21 cellular contexts compared by ENCODE assay signal in the genomic region with DNA sequence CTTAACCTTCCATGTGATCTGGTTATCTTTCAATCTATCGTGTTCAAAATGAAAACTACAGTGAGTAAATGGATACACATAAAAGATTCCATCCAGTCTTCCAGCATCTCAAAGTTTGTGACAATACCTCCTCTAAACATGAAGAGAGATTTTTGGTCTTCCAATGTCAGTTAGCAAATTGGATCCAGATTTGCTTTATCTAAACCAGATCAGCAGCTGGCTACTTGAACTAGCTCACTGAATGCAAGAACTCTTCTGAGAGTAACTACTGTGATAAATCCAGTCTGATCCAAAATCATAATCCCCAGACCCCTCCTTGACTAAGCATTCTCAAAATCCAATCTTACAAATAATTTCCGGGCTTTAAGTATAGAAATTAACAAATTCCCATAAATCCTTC.
"Had no signal": no experiment of that assay in that cellular context is flagged by ENCODE, and none has a peak within 500 bp of the region (broad histone marks: within the 10 kb centered on the region; RNA-seq: fewer than 3 reads in every experiment).

No MANE protein-coding gene starts in this region.

- H3K27me3 Mint-ChIP-seq: naive thymus-derived CD4-positive, alpha-beta T cell; natural killer cell treated with Interleukin-12 subunit alpha and Interleukin-12 subunit beta and Interleukin-15 and Interleukin-18, amount 100 ng/mL, for 72 hours; progenitor cell of endocrine pancreas; stimulated activated naive CD8-positive, alpha-beta T cell treated with anti-CD3 and anti-CD28 coated beads, Interleukin-15, Interleukin-2, amounts not matched to agents 100 ng/mL and 50 ng/mL, for 24 hours had no signal

- H3K36me3 ChIP-seq: left ventricle myocardium inferior, ovary, right atrium auricular region, right lobe of liver, suprapubic skin, thoracic aorta, tibial artery, upper lobe of right lung had no signal

- H3K27ac Mint-ChIP-seq: mesothelial cell of epicardium; naive thymus-derived CD4-positive, alpha-beta T cell; natural killer cell treated with Interleukin-12 subunit alpha and Interleukin-12 subunit beta and Interleukin-15 and Interleukin-18, amount 100 ng/mL, for 72 hours; progenitor cell of endocrine pancreas; stimulated activated effector memory CD8-positive, alpha-beta T cell treated with anti-CD3 and anti-CD28 coated beads, Interleukin-12 subunit alpha, Interleukin-12 subunit beta, amount 100 ng/mL, for 72 hours; stimulated activated naive CD8-positive, alpha-beta T cell treated with anti-CD3 and anti-CD28 coated beads, Interleukin-15, Interleukin-2, amounts not matched to agents 100 ng/mL and 50 ng/mL, for 24 hours had no signal

- H3K9me3 Mint-ChIP-seq: mesothelial cell of epicardium; stimulated activated naive CD8-positive, alpha-beta T cell treated with anti-CD3 and anti-CD28 coated beads, Interleukin-15, Interleukin-2, amounts not matched to agents 100 ng/mL and 50 ng/mL, for 24 hours had no signal

- ATAC-seq: naive thymus-derived CD4-positive, alpha-beta T cell; natural killer cell treated with Interleukin-12 subunit alpha and Interleukin-12 subunit beta and Interleukin-15 and Interleukin-18, amount 100 ng/mL, for 72 hours; right lobe of liver; stimulated activated effector memory CD8-positive, alpha-beta T cell treated with anti-CD3 and anti-CD28 coated beads, Interleukin-12 subunit alpha, Interleukin-12 subunit beta, amount 100 ng/mL, for 72 hours; upper lobe of right lung had no signal

- H3K4me3 ChIP-seq: left ventricle myocardium inferior, lung, ovary, right atrium auricular region, right lobe of liver, suprapubic skin, thoracic aorta, tibial artery, upper lobe of right lung had no signal

- DNase-seq: islet precursor cell; left ventricle myocardium inferior; mesendoderm; naive thymus-derived CD4-positive, alpha-beta T cell; ovary; right lobe of liver; stimulated activated CD4-positive, alpha-beta T cell treated with anti-CD3 and anti-CD28 coated beads, Interleukin-12 subunit alpha, Interleukin-12 subunit beta, amount 100 ng/mL, for 4 hours; stimulated activated CD4-positive, alpha-beta T cell treated with anti-CD3 and anti-CD28 coated beads, Interleukin-4, amount 100 ng/mL, for 24 hours; stimulated activated naive CD4-positive, alpha-beta T cell; tibial artery; trophoblast cell; upper lobe of right lung had no signal

- H3K36me3 Mint-ChIP-seq: mesothelial cell of epicardium; naive thymus-derived CD4-positive, alpha-beta T cell; stimulated activated effector memory CD8-positive, alpha-beta T cell treated with anti-CD3 and anti-CD28 coated beads, Interleukin-12 subunit alpha, Interleukin-12 subunit beta, amount 100 ng/mL, for 72 hours had no signal

- H3K27me3 ChIP-seq: ovary, right atrium auricular region, right lobe of liver, suprapubic skin, tibial artery, upper lobe of right lung had no signal

- H3K9me3 ChIP-seq: ovary, right atrium auricular region, right lobe of liver, suprapubic skin, thoracic aorta, tibial artery, upper lobe of right lung had no signal

- H3K4me3 Mint-ChIP-seq: mesothelial cell of epicardium; naive thymus-derived CD4-positive, alpha-beta T cell; natural killer cell treated with Interleukin-12 subunit alpha and Interleukin-12 subunit beta and Interleukin-15 and Interleukin-18, amount 100 ng/mL, for 72 hours; stimulated activated effector memory CD8-positive, alpha-beta T cell treated with anti-CD3 and anti-CD28 coated beads, Interleukin-12 subunit alpha, Interleukin-12 subunit beta, amount 100 ng/mL, for 72 hours; stimulated activated naive CD8-positive, alpha-beta T cell treated with anti-CD3 and anti-CD28 coated beads, Interleukin-15, Interleukin-2, amounts not matched to agents 100 ng/mL and 50 ng/mL, for 24 hours had no signal

- H3K4me1 Mint-ChIP-seq: mesothelial cell of epicardium; stimulated activated effector memory CD8-positive, alpha-beta T cell treated with anti-CD3 and anti-CD28 coated beads, Interleukin-12 subunit alpha, Interleukin-12 subunit beta, amount 100 ng/mL, for 72 hours had no signal

- H3K27ac ChIP-seq: left ventricle myocardium inferior, ovary, right atrium auricular region, right lobe of liver, suprapubic skin, thoracic aorta, tibial artery, upper lobe of right lung had no signal

- H3K4me1 ChIP-seq: left ventricle myocardium inferior, right atrium auricular region, right lobe of liver, suprapubic skin, tibial artery, upper lobe of right lung had no signal
